Comparison of ENCODE assay signal across 22 cellular contexts in genomic region chr11:70021586-70021985, GRCh38. TPM values are rescaled to one million over a fixed set of nuclear protein-coding genes. Genes with fewer than 3 reads are reported as not detected.
"Had no signal": no experiment of that assay in that cellular context is flagged by ENCODE, and none has a peak within 500 bp of the region (broad histone marks: within the 10 kb centered on the region; RNA-seq: fewer than 3 reads in every experiment).

No MANE protein-coding gene starts in this region.

- H3K4me3 ChIP-seq: SJSA1, SK-N-MC had no signal

- H3K36me3 ChIP-seq: SJSA1 had no signal

- H3K27ac ChIP-seq: SJSA1, SK-N-MC had no signal

- DNase-seq: KBM-7, MV-4-11, NCI-H1048, NCI-H1105, NCI-H1417, NCI-H1436 treated with DMSO at 0.1 percent for 48 hours, NCI-H1694, NCI-H187 treated with DMSO at 0.1 percent for 48 hours, NCI-H2029 treated with DMSO at 0.1 percent for 48 hours, NCI-H2171 treated with DMSO at 0.1 percent for 48 hours, NCI-H345, NCI-H446 treated with DMSO at 0.1 percent for 48 hours, NCI-H510A treated with DMSO at 0.1 percent for 48 hours, NCI-H526, NCI-H748 treated with DMSO at 0.1 percent for 48 hours, Right ventricle myocardium superior, RPMI8226, SIG-M5 had no signal

- H3K27me3 ChIP-seq: SJSA1 had no signal

RNA-seq across cellular contexts. Expression of gene ANO1, which starts 56.5 kb away (rescaled TPM):
- total RNA-seq: LHCN-M2, MCF 10A had no signal
